Comparison of ENCODE assay signal across 9 cellular contexts in genomic region chrX:13432376-13432775, GRCh38.
DNase-seq lines count a peak whose midpoint lies in the region; ATAC-seq and TF ChIP-seq lines count a peak whose summit lies in the region.
"Had no signal": no experiment of that assay in that cellular context is flagged by ENCODE, and none has a peak within 500 bp of the region (broad histone marks: within the 10 kb centered on the region; RNA-seq: fewer than 3 reads in every experiment).

No MANE protein-coding gene starts in this region.

- ATAC-seq in lung (ENCODE audit: insufficient read depth, low FRiP score): peak; percentile 6

- TF ChIP-seq CTCF in LNCaP clone FGC (IDR thresholded peaks at IDR 0.05; ENCODE audit: control insufficient read depth, extremely low read depth, insufficient read depth) (no peak), lung (IDR thresholded peaks at IDR 0.05; ENCODE audit: control extremely low read depth, extremely low read depth) (no peak)

- H3K4me3 ChIP-seq in LNCaP clone FGC (ENCODE audit: low read depth, low read length) (no peak overlapping the region), lung (no peak overlapping the region)
- H3K4me3 ChIP-seq: PC-9 had no signal

- peaks cover 2% of the 10 kb centered on the region in 2 donors for H3K4me1 ChIP-seq in lung (ENCODE audit: control insufficient read depth in 2 of 2, insufficient read depth in 2 of 2, low read length in 2 of 2)

- peak overlapping the region in 1 of 2 donors; percentile 70 for H3K27ac ChIP-seq in lung (ENCODE audit: low read depth in 1 of 2, low read length in 1 of 2)
- H3K27ac ChIP-seq: PC-9 had no signal

- H3K27me3 ChIP-seq in lung (ENCODE audit: control insufficient read depth, insufficient read depth): no peaks in the 10 kb centered on the region

- 34 to 60% methylated on average over 1 of the region's 1 CpG for WGBS in lung, 2 donors

- H3K36me3 ChIP-seq in lung (ENCODE audit: control insufficient read depth in 2 of 2, insufficient read depth in 2 of 2, low read length in 2 of 2): no peaks in the 10 kb centered on the region

- DNase-seq in LNCaP clone FGC (ENCODE audit: low read depth): peak; percentile 26
- DNase-seq in dedifferentiated amniotic fluid mesenchymal stem cell (ENCODE audit: extremely low spot score): peak; percentile 95
- no peak for DNase-seq in lung (ENCODE audit: low spot score)
- DNase-seq in ureter (ENCODE audit: low spot score): peak; percentile 48
- no peak for DNase-seq in NCI-H2196 treated with DMSO at 0.1 percent for 48 hours (lab: John Stamatoyannopoulos, UW; ENCODE audit: unreplicated experiment)
- DNase-seq in NK-92 (lab: John Stamatoyannopoulos, UW; ENCODE audit: unreplicated experiment): no peak
- DNase-seq in cerebellar nuclear complex (lab: John Stamatoyannopoulos, UW): no peak
- no peak for DNase-seq in activated CD4-positive, alpha-beta T cell treated with anti-CD3 and anti-CD28 coated beads, Interleukin-2, amount 50 U/mL, for 48 hours
- DNase-seq: PC-9 had no signal

- H3K9me3 ChIP-seq in lung (ENCODE audit: control insufficient read depth in 2 of 2, insufficient read depth in 1 of 2, low read length in 1 of 2): peaks cover 0 to 4% of the 10 kb centered on the region in 2 donors

Comparison
In these comparisons a context has a peak if more than half of its experiments do, and no peak if none do; other contexts are left out.
1. DNase-seq: peak in LNCaP clone FGC (single experiment), dedifferentiated amniotic fluid mesenchymal stem cell (single experiment) and ureter (single experiment); none in lung (single experiment), NCI-H2196 treated with DMSO at 0.1 percent for 48 hours (single experiment), NK-92 (single experiment), cerebellar nuclear complex (0 of 2) and activated CD4-positive, alpha-beta T cell treated with anti-CD3 and anti-CD28 coated beads, Interleukin-2, amount 50 U/mL, for 48 hours (0 of 2).